1 cellular context compared by ENCODE assay signal in genomic region chr16:1959269-1960039, GRCh38.
TF ChIP-seq lines count a peak whose summit lies in the region.

TSS of gene NDUFB10 (plus strand) at chr16:1959538. CDS start at chr16:1959625, 87 bp downstream.

TF ChIP-seq in HepG2, 621 proteins besides CTCF, POLR2A, EP300 and RAD21 (continued from another document and continues in another):
- TF ChIP-seq FUBP1 (CRISPR knock-in tag; IDR thresholded peaks at IDR 0.05; ENCODE audit: borderline replicate concordance) (no peak), SP5 (CRISPR knock-in tag; IDR thresholded peaks at IDR 0.05; ENCODE audit: borderline replicate concordance, low read depth) (no peak), SP1 (IDR thresholded peaks at IDR 0.05) (no peak), SP1 (CRISPR knock-in tag; IDR thresholded peaks at IDR 0.05) (no peak), FOSL2 (CRISPR knock-in tag; IDR thresholded peaks at IDR 0.05) (peak; percentile 30; the same call in 1 of the 2 replicates), ZSCAN12 (CRISPR knock-in tag; IDR thresholded peaks at IDR 0.05) (0 out of 2 replicates have a peak, but pooled peaks have one; percentile 47), ZNF724P (CRISPR knock-in tag; IDR thresholded peaks at IDR 0.05; ENCODE audit: borderline replicate concordance) (peak; percentile 25; the same call in 1 of the 2 replicates), ZNF251 (CRISPR knock-in tag; IDR thresholded peaks at IDR 0.05) (no peak), ZNF75D (CRISPR knock-in tag; IDR thresholded peaks at IDR 0.05; ENCODE audit: borderline replicate concordance) (no peak), ZNF264 (CRISPR knock-in tag; IDR thresholded peaks at IDR 0.05) (peak; percentile 52; the same call in 1 of the 2 replicates), ZNF124 (CRISPR knock-in tag; IDR thresholded peaks at IDR 0.05) (0 out of 2 replicates have a peak, but pooled peaks have one; percentile 24), ZNF318 (CRISPR knock-in tag; IDR thresholded peaks at IDR 0.05) (no peak), ZBTB49 (CRISPR knock-in tag; IDR thresholded peaks at IDR 0.05; ENCODE audit: borderline replicate concordance) (no peak), GABPB1 (CRISPR knock-in tag; IDR thresholded peaks at IDR 0.05) (peak; percentile 89), CHCHD3 (CRISPR knock-in tag; IDR thresholded peaks at IDR 0.05) (no peak), IKZF1 (IDR thresholded peaks at IDR 0.05) (no peak), ZNF703 (CRISPR knock-in tag; IDR thresholded peaks at IDR 0.05; ENCODE audit: borderline replicate concordance) (no peak), PHF21A (CRISPR knock-in tag; IDR thresholded peaks at IDR 0.05) (peak; percentile 58), ZNF12 (CRISPR knock-in tag; IDR thresholded peaks at IDR 0.05) (no peak), PITX1 (CRISPR knock-in tag; IDR thresholded peaks at IDR 0.05) (no peak), ZNF274 (CRISPR knock-in tag; IDR thresholded peaks at IDR 0.05) (peak; percentile 80; the same call in 1 of the 2 replicates), GATAD2A (CRISPR knock-in tag; IDR thresholded peaks at IDR 0.05) (no peak; the same call in 1 of the 2 replicates), ZNF672 (CRISPR knock-in tag; IDR thresholded peaks at IDR 0.05) (no peak), MAF1 (CRISPR knock-in tag; IDR thresholded peaks at IDR 0.05; ENCODE audit: borderline replicate concordance) (0 out of 2 replicates have a peak, but pooled peaks have one; percentile 63), MLLT10 (CRISPR knock-in tag; IDR thresholded peaks at IDR 0.05) (no peak), ZEB1 (IDR thresholded peaks at IDR 0.05; ENCODE audit: insufficient replicate concordance, low read depth) (no peak), TGIF2 (CRISPR knock-in tag; IDR thresholded peaks at IDR 0.05) (peak; percentile 65; the same call in 1 of the 2 replicates), ZNF446 (CRISPR knock-in tag; IDR thresholded peaks at IDR 0.05) (peak; percentile 66), TBX2 (CRISPR knock-in tag; IDR thresholded peaks at IDR 0.05; ENCODE audit: borderline replicate concordance) (peak; percentile 78), ZNF234 (CRISPR knock-in tag; conservative IDR thresholded peaks at IDR 0.05) (0 out of 2 replicates have a peak, but pooled peaks have one; percentile 54), AKNA (CRISPR knock-in tag; IDR thresholded peaks at IDR 0.05; ENCODE audit: borderline replicate concordance) (no peak), CENPX (CRISPR knock-in tag; IDR thresholded peaks at IDR 0.05) (no peak), ONECUT2 (CRISPR knock-in tag; IDR thresholded peaks at IDR 0.05) (no peak), AGO1 (IDR thresholded peaks at IDR 0.05; ENCODE audit: low read depth, low read length, poor library complexity, severe bottlenecking) (peak; percentile 42), TP53 (CRISPR knock-in tag; conservative IDR thresholded peaks at IDR 0.05) (0 out of 2 replicates have a peak, but pooled peaks have one; percentile 15), RBM22 (optimal IDR thresholded peaks at IDR 0.05; ENCODE audit: low read length) (no peak), HMG20B (CRISPR knock-in tag; conservative IDR thresholded peaks at IDR 0.05) (no peak), ZNF740 (CRISPR knock-in tag; IDR thresholded peaks at IDR 0.05) (no peak), ZNF468 (CRISPR knock-in tag; IDR thresholded peaks at IDR 0.05) (no peak), MEF2D (CRISPR knock-in tag; IDR thresholded peaks at IDR 0.05) (0 out of 2 replicates have a peak, but pooled peaks have one; percentile 25), KDM6A (CRISPR knock-in tag; IDR thresholded peaks at IDR 0.05; ENCODE audit: low read depth) (no peak), ZNF839 (CRISPR knock-in tag; IDR thresholded peaks at IDR 0.05; ENCODE audit: borderline replicate concordance) (no peak; the same call in 1 of the 2 replicates), HDAC2 (CRISPR knock-in tag; IDR thresholded peaks at IDR 0.05) (peak; percentile 57; the same call in 1 of the 2 replicates), MEIS1 (CRISPR knock-in tag; IDR thresholded peaks at IDR 0.05; ENCODE audit: borderline replicate concordance) (no peak), ZNF577 (CRISPR knock-in tag; IDR thresholded peaks at IDR 0.05; ENCODE audit: borderline replicate concordance, low read depth) (no peak), GPBP1L1 (CRISPR knock-in tag; IDR thresholded peaks at IDR 0.05) (no peak)
